Comparison of ENCODE assay signal across 13 cellular contexts in the genomic region with DNA sequence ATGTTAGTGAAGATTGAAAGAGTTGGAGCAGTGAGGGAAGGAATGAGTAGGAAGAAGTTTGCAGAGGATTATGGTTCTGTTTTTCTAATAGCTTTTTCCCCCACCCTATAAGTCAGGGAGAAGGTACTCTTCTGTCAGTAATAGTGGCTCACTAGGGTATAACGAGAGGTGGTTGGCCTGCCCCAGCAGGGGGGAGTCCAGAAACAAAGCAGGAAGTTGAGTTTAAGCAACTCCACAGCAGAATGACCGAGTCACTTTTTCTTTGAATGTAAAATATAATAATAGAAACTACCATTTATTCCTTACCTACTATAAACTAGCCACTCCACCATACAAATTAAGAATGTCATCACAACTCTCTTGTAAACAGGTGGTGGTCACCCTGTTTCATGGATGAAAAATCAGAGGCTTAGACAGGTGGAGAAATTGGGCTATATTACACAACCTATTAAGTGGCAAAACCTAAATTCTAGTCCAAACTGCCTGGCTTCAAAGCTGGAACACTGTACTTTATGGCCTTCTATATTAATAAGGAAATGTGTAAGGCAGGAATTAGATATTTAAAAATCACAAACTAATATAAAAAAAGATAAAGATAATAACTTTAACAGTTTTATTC. TPM values are rescaled to one million over a fixed set of nuclear protein-coding genes. Genes with fewer than 3 reads are reported as not detected.
DNase-seq lines count a peak whose midpoint lies in the region; ATAC-seq and TF ChIP-seq lines count a peak whose summit lies in the region.
"Had no signal": no experiment of that assay in that cellular context is flagged by ENCODE, and none has a peak within 500 bp of the region (broad histone marks: within the 10 kb centered on the region; RNA-seq: fewer than 3 reads in every experiment).

No MANE protein-coding gene starts in this region.

- H3K27ac Mint-ChIP-seq in CD14-positive monocyte, result peak overlapping the region in 4 of 7 donors; percentile 0 to 73 (median 35)
- H3K27ac Mint-ChIP-seq: activated T-cell treated with anti-CD3 and anti-CD28 coated beads, Interleukin-2, amount 50 U/mL, for 72 hours had no signal

- DNase-seq in CD14-positive monocyte (ENCODE audit: low spot score), result no peak
- DNase-seq in NOMO-1 treated with dmso at 0.1 percent for 144 hours (lab: John Stamatoyannopoulos, UW; ENCODE audit: unreplicated experiment), result peak; percentile 26
- DNase-seq in NCI-H774 (lab: John Stamatoyannopoulos, UW), result no peak
- DNase-seq in activated effector memory CD4-positive, alpha-beta T cell treated with anti-CD3 and anti-CD28 coated beads, Interleukin-2, amount 50 U/mL, for 16 hours, result no peak
- DNase-seq in COLO829 (ENCODE audit: low spot score), result no peak
- DNase-seq: activated T-cell treated with anti-CD3 and anti-CD28 coated beads, Interleukin-2, amount 50 U/mL, for 72 hours; left ventricle myocardium inferior; T1000 had no signal

- H3K36me3 Mint-ChIP-seq in CD14-positive monocyte, result peaks cover 12 to 15% of the 10 kb centered on the region in 2 donors

- peak; percentile 94 for ATAC-seq in GM19463 (IDR thresholded peaks at IDR 0.05; ENCODE audit: unreplicated experiment)
- peak; percentile 88 for ATAC-seq in HG02981 (IDR thresholded peaks at IDR 0.05; ENCODE audit: unreplicated experiment)
- no peak for ATAC-seq in HG02970 (IDR thresholded peaks at IDR 0.05; ENCODE audit: low FRiP score, unreplicated experiment)
- ATAC-seq: A549; activated T-cell treated with anti-CD3 and anti-CD28 coated beads, Interleukin-2, amount 50 U/mL, for 72 hours had no signal

- peaks cover 0 to 1% (median 0%) of the 10 kb centered on the region in 3 donors for H3K27me3 Mint-ChIP-seq in CD14-positive monocyte (ENCODE audit: low read depth in 3 of 3)
- H3K27me3 Mint-ChIP-seq: central memory CD8-positive, alpha-beta T cell had no signal

- peaks cover 13% of the 10 kb centered on the region for H3K4me1 Mint-ChIP-seq in CD14-positive monocyte
- H3K4me1 Mint-ChIP-seq: central memory CD8-positive, alpha-beta T cell had no signal

- intact Hi-C loops in CD14-positive monocyte (cut with micrococcal nuclease), result no loop called here

- no peak for TF ChIP-seq CTCF in CD14-positive monocyte (IDR thresholded peaks at IDR 0.05)

- H3K4me3 Mint-ChIP-seq in CD14-positive monocyte, result no peak overlapping the region
- H3K4me3 Mint-ChIP-seq: activated T-cell treated with anti-CD3 and anti-CD28 coated beads, Interleukin-2, amount 50 U/mL, for 72 hours; central memory CD8-positive, alpha-beta T cell had no signal

- no peaks in the 10 kb centered on the region for H3K9me3 Mint-ChIP-seq in CD14-positive monocyte
- H3K9me3 Mint-ChIP-seq: activated T-cell treated with anti-CD3 and anti-CD28 coated beads, Interleukin-2, amount 50 U/mL, for 72 hours; central memory CD8-positive, alpha-beta T cell had no signal

RNA-seq across cellular contexts. Expression of gene AP1AR, which starts 21.9 kb away (rescaled TPM):
- 10 to 100 TPM; 14.6 to 15.8 TPM for polyA plus RNA-seq in CD14-positive monocyte

RNA-seq across cellular contexts. Expression of gene TIFA, which starts 32.2 kb away (rescaled TPM):
- polyA plus RNA-seq in CD14-positive monocyte, result 1 to 10 TPM; 4.4 to 6.3 TPM

RNA-seq across cellular contexts. Expression of gene ALPK1, which starts 43.7 kb away (rescaled TPM):
- 1 to 10 TPM; 5.3 to 8.1 TPM for polyA plus RNA-seq in CD14-positive monocyte
